Comparison of ENCODE assay signal across 1 cellular context in the genomic region with DNA sequence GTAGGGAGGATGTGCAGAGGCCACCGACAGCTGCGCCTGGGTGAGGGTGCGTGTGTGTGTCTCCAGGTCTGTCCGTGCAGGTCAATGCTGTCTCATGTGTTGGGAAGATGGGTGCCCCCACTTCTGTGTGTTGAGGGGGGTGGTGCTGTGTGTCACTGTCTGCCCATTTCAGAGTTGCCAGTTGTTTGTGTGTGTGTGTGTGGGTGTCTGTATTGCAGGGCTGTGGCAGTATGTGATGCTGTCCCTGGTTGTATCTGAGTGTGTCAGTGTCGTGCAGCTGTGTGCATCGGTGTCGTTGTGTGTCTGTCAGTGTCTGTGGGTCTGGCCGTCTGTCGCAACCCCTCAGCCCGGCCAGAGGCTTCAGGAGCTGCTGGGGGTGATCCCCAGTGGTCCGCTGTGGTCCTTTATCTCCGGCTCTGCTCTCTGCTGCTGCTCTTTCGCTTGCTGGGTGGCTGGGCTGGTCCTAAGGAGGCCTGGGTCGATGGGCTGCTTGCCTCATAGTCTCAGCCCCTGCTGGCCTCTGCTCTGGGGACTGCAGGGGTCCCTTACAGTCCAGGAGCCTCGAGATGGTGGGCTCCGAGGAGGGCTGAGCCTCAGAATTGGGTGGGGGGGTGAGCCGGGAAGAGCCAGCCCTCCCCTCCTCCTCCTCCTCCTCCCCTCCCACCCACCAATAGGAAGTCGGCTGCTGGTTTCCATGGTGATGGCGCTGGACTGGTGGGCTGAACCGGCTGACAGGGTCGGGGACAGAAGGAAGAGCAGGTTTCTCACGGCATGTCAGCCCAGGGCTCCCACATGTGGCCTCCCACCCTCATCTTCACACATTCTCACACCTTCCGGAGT.
TF ChIP-seq lines count a peak whose summit lies in the region.

A gene with protein sequence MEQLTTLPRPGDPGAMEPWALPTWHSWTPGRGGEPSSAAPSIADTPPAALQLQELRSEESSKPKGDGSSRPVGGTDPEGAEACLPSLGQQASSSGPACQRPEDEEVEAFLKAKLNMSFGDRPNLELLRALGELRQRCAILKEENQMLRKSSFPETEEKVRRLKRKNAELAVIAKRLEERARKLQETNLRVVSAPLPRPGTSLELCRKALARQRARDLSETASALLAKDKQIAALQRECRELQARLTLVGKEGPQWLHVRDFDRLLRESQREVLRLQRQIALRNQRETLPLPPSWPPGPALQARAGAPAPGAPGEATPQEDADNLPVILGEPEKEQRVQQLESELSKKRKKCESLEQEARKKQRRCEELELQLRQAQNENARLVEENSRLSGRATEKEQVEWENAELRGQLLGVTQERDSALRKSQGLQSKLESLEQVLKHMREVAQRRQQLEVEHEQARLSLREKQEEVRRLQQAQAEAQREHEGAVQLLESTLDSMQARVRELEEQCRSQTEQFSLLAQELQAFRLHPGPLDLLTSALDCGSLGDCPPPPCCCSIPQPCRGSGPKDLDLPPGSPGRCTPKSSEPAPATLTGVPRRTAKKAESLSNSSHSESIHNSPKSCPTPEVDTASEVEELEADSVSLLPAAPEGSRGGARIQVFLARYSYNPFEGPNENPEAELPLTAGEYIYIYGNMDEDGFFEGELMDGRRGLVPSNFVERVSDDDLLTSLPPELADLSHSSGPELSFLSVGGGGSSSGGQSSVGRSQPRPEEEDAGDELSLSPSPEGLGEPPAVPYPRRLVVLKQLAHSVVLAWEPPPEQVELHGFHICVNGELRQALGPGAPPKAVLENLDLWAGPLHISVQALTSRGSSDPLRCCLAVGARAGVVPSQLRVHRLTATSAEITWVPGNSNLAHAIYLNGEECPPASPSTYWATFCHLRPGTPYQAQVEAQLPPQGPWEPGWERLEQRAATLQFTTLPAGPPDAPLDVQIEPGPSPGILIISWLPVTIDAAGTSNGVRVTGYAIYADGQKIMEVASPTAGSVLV (N-terminal part only) (minus strand): TSS at position 601 of the 840 bp plus-strand sequence. CDS start 875 bp downstream, outside the sequence.

TF ChIP-seq in K562, 482 proteins besides CTCF, POLR2A, EP300 and RAD21 (continued from another document and continues in another):
- TF ChIP-seq, protein P1, sequence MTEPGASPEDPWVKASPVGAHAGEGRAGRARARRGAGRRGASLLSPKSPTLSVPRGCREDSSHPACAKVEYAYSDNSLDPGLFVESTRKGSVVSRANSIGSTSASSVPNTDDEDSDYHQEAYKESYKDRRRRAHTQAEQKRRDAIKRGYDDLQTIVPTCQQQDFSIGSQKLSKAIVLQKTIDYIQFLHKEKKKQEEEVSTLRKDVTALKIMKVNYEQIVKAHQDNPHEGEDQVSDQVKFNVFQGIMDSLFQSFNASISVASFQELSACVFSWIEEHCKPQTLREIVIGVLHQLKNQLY (CRISPR knock-in tag; conservative IDR thresholded peaks at IDR 0.05): no peak
- TF ChIP-seq PHF21A (IDR thresholded peaks at IDR 0.05; ENCODE audit: borderline replicate concordance, low read depth) (no peak), OTX1 (CRISPR knock-in tag; IDR thresholded peaks at IDR 0.05) (peak; percentile 91), ZNF644 (tag; IDR thresholded peaks at IDR 0.05; ENCODE audit: low read depth) (no peak; the same call in 1 of the 2 replicates), HDAC1 (IDR thresholded peaks at IDR 0.05) (no peak), ZNF384 (IDR thresholded peaks at IDR 0.05; ENCODE audit: low read depth, low read length) (no peak), PML (IDR thresholded peaks at IDR 0.05; ENCODE audit: low read length) (peak; percentile 62; the same call in 1 of the 2 replicates), RCOR1 (IDR thresholded peaks at IDR 0.05; ENCODE audit: borderline replicate concordance in 1 of 2, low read depth in 2 of 2, low read length in 2 of 2) (peak in 1 of 2 experiments; percentile 4; a peak in 1 of 4 replicates), ELF2 (CRISPR knock-in tag; IDR thresholded peaks at IDR 0.05) (peak; percentile 62), DMBX1 (CRISPR knock-in tag; IDR thresholded peaks at IDR 0.05; ENCODE audit: borderline replicate concordance) (no peak), ZC3H11A (IDR thresholded peaks at IDR 0.05; ENCODE audit: low read depth, low read length) (peak; percentile 55; the same call in 1 of the 2 replicates), EWSR1 (IDR thresholded peaks at IDR 0.05; ENCODE audit: borderline replicate concordance, low read depth, partially characterized antibody) (peak; percentile 64), ZNF75A (CRISPR knock-in tag; IDR thresholded peaks at IDR 0.05) (no peak; the same call in 1 of the 2 replicates), FOSL1 (tag; conservative IDR thresholded peaks at IDR 0.05) (no peak), POLR2G (IDR thresholded peaks at IDR 0.05; ENCODE audit: low read depth, low read length) (peak; percentile 82), BMI1 (IDR thresholded peaks at IDR 0.05; ENCODE audit: low read length) (no peak), HDAC2 (IDR thresholded peaks at IDR 0.05) (no peak), PRMT5 (CRISPR knock-in tag; IDR thresholded peaks at IDR 0.05) (no peak), NBN (IDR thresholded peaks at IDR 0.05; ENCODE audit: low read depth) (no peak; the same call in none of the 2 replicates), ZFP1 (CRISPR knock-in tag; IDR thresholded peaks at IDR 0.05) (no peak), GABPB1 (CRISPR knock-in tag; IDR thresholded peaks at IDR 0.05) (peak; percentile 63), SMARCC2 (IDR thresholded peaks at IDR 0.05; ENCODE audit: low read depth) (no peak), ZFP30 (CRISPR knock-in tag; IDR thresholded peaks at IDR 0.05; ENCODE audit: borderline replicate concordance) (no peak), ZNF134 (CRISPR knock-in tag; conservative IDR thresholded peaks at IDR 0.05) (no peak), ZKSCAN1 (IDR thresholded peaks at IDR 0.05; ENCODE audit: low read depth, low read length) (no peak; the same call in 1 of the 2 replicates), MEIS2 (IDR thresholded peaks at IDR 0.05; ENCODE audit: partially characterized antibody) (no peak), ZKSCAN8 (CRISPR knock-in tag; IDR thresholded peaks at IDR 0.05) (no peak), ZNF232 (CRISPR knock-in tag; IDR thresholded peaks at IDR 0.05) (no peak), L3MBTL2 (IDR thresholded peaks at IDR 0.05) (no peak), ZFPM2 (CRISPR knock-in tag; IDR thresholded peaks at IDR 0.05) (peak; percentile 27)
- TF ChIP-seq, protein P2, sequence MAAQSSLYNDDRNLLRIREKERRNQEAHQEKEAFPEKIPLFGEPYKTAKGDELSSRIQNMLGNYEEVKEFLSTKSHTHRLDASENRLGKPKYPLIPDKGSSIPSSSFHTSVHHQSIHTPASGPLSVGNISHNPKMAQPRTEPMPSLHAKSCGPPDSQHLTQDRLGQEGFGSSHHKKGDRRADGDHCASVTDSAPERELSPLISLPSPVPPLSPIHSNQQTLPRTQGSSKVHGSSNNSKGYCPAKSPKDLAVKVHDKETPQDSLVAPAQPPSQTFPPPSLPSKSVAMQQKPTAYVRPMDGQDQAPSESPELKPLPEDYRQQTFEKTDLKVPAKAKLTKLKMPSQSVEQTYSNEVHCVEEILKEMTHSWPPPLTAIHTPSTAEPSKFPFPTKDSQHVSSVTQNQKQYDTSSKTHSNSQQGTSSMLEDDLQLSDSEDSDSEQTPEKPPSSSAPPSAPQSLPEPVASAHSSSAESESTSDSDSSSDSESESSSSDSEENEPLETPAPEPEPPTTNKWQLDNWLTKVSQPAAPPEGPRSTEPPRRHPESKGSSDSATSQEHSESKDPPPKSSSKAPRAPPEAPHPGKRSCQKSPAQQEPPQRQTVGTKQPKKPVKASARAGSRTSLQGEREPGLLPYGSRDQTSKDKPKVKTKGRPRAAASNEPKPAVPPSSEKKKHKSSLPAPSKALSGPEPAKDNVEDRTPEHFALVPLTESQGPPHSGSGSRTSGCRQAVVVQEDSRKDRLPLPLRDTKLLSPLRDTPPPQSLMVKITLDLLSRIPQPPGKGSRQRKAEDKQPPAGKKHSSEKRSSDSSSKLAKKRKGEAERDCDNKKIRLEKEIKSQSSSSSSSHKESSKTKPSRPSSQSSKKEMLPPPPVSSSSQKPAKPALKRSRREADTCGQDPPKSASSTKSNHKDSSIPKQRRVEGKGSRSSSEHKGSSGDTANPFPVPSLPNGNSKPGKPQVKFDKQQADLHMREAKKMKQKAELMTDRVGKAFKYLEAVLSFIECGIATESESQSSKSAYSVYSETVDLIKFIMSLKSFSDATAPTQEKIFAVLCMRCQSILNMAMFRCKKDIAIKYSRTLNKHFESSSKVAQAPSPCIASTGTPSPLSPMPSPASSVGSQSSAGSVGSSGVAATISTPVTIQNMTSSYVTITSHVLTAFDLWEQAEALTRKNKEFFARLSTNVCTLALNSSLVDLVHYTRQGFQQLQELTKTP (IDR thresholded peaks at IDR 0.05; ENCODE audit: low read depth in 1 of 2, partially characterized antibody in 2 of 2): peak; percentile 22 to 76
- TF ChIP-seq, protein P3, sequence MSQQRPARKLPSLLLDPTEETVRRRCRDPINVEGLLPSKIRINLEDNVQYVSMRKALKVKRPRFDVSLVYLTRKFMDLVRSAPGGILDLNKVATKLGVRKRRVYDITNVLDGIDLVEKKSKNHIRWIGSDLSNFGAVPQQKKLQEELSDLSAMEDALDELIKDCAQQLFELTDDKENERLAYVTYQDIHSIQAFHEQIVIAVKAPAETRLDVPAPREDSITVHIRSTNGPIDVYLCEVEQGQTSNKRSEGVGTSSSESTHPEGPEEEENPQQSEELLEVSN (IDR thresholded peaks at IDR 0.05; ENCODE audit: borderline replicate concordance in 1 of 2, extremely low read depth in 1 of 2, insufficient read depth in 1 of 2, insufficient read length in 1 of 2, low read depth in 1 of 2, low read length in 1 of 2, poor library complexity in 1 of 2, severe bottlenecking in 1 of 2): peak; percentile 54 to 80
- TF ChIP-seq, protein P4, sequence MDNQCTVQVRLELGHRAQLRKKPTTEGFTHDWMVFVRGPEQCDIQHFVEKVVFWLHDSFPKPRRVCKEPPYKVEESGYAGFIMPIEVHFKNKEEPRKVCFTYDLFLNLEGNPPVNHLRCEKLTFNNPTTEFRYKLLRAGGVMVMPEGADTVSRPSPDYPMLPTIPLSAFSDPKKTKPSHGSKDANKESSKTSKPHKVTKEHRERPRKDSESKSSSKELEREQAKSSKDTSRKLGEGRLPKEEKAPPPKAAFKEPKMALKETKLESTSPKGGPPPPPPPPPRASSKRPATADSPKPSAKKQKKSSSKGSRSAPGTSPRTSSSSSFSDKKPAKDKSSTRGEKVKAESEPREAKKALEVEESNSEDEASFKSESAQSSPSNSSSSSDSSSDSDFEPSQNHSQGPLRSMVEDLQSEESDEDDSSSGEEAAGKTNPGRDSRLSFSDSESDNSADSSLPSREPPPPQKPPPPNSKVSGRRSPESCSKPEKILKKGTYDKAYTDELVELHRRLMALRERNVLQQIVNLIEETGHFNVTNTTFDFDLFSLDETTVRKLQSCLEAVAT (IDR thresholded peaks at IDR 0.05): peak; percentile 90 to 97
- TF ChIP-seq, protein P5, sequence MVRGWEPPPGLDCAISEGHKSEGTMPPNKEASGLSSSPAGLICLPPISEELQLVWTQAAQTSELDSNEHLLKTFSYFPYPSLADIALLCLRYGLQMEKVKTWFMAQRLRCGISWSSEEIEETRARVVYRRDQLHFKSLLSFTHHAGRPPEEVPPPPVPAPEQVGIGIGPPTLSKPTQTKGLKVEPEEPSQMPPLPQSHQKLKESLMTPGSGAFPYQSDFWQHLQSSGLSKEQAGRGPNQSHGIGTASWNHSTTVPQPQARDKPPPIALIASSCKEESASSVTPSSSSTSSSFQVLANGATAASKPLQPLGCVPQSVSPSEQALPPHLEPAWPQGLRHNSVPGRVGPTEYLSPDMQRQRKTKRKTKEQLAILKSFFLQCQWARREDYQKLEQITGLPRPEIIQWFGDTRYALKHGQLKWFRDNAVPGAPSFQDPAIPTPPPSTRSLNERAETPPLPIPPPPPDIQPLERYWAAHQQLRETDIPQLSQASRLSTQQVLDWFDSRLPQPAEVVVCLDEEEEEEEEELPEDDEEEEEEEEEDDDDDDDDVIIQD (CRISPR knock-in tag; IDR thresholded peaks at IDR 0.05): no peak
- TF ChIP-seq, protein P6, sequence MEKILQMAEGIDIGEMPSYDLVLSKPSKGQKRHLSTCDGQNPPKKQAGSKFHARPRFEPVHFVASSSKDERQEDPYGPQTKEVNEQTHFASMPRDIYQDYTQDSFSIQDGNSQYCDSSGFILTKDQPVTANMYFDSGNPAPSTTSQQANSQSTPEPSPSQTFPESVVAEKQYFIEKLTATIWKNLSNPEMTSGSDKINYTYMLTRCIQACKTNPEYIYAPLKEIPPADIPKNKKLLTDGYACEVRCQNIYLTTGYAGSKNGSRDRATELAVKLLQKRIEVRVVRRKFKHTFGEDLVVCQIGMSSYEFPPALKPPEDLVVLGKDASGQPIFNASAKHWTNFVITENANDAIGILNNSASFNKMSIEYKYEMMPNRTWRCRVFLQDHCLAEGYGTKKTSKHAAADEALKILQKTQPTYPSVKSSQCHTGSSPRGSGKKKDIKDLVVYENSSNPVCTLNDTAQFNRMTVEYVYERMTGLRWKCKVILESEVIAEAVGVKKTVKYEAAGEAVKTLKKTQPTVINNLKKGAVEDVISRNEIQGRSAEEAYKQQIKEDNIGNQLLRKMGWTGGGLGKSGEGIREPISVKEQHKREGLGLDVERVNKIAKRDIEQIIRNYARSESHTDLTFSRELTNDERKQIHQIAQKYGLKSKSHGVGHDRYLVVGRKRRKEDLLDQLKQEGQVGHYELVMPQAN (IDR thresholded peaks at IDR 0.05; ENCODE audit: borderline replicate concordance): peak; percentile 62; the same call in 1 of the 2 replicates
- TF ChIP-seq, protein P7, sequence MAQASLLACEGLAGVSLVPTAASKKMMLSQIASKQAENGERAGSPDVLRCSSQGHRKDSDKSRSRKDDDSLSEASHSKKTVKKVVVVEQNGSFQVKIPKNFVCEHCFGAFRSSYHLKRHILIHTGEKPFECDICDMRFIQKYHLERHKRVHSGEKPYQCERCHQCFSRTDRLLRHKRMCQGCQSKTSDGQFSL (CRISPR knock-in tag; IDR thresholded peaks at IDR 0.05): peak; percentile 82; the same call in 1 of the 2 replicates
- TF ChIP-seq, protein P7 (tag; IDR thresholded peaks at IDR 0.05): peak in 1 of 2 experiments; percentile 66; a peak in 2 of 4 replicates
- TF ChIP-seq, protein P8, sequence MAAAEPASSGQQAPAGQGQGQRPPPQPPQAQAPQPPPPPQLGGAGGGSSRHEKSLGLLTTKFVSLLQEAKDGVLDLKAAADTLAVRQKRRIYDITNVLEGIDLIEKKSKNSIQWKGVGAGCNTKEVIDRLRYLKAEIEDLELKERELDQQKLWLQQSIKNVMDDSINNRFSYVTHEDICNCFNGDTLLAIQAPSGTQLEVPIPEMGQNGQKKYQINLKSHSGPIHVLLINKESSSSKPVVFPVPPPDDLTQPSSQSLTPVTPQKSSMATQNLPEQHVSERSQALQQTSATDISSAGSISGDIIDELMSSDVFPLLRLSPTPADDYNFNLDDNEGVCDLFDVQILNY (CRISPR knock-in tag; IDR thresholded peaks at IDR 0.05): no peak; the same call in 1 of the 2 replicates
- TF ChIP-seq, protein P9, sequence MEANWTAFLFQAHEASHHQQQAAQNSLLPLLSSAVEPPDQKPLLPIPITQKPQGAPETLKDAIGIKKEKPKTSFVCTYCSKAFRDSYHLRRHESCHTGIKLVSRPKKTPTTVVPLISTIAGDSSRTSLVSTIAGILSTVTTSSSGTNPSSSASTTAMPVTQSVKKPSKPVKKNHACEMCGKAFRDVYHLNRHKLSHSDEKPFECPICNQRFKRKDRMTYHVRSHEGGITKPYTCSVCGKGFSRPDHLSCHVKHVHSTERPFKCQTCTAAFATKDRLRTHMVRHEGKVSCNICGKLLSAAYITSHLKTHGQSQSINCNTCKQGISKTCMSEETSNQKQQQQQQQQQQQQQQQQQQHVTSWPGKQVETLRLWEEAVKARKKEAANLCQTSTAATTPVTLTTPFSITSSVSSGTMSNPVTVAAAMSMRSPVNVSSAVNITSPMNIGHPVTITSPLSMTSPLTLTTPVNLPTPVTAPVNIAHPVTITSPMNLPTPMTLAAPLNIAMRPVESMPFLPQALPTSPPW (CRISPR knock-in tag; IDR thresholded peaks at IDR 0.05): peak; percentile 78
